8 cellular contexts compared by ENCODE assay signal in genomic region chr17:31313982-31314787, GRCh38. TPM values are rescaled to one million over a fixed set of nuclear protein-coding genes. Genes with fewer than 3 reads are reported as not detected.
A peak's percentile ranks its signal among the peaks of the same experiment; 100 is the strongest.
DNase-seq lines count a peak whose midpoint lies in the region; ATAC-seq and TF ChIP-seq lines count a peak whose summit lies in the region.

Gene EVI2B (minus strand): TSS chr17:31314054. CDS start chr17:31305609, 8,445 bp downstream.

- peaks cover 30 to 55% (median 43%) of the 10 kb centered on the region in 3 donors for H3K4me1 Mint-ChIP-seq in naive B cell
- H3K4me1 Mint-ChIP-seq in endothelial cell (ENCODE audit: unreplicated experiment) = peaks cover 17% of the 10 kb centered on the region

- peaks cover 9% of the 10 kb centered on the region; the same call in 1 of the 2 replicates for H3F3A ChIP-seq in Loucy (ENCODE audit: low read depth)

- no peaks in the 10 kb centered on the region for H3K9me3 Mint-ChIP-seq in naive B cell
- H3K9me3 Mint-ChIP-seq in endothelial cell (ENCODE audit: unreplicated experiment) = no peaks in the 10 kb centered on the region

- peaks cover 77% of the 10 kb centered on the region for H3K4me1 ChIP-seq in Loucy (ENCODE audit: insufficient read depth, low read length, poor library complexity, severe bottlenecking)

- DNase-seq in amniotic epithelial cell (ENCODE audit: low read depth) (peak; percentile 82), naive B cell (peak; percentile 74), H7 (no peak), DMS 273 treated with DMSO at 0.1 percent for 48 hours (lab: John Stamatoyannopoulos, UW) (no peak), endothelial cell (ENCODE audit: low spot score) (no peak)

- no peak within 1 kb of the TSS for H2AFZ ChIP-seq in Loucy (ENCODE audit: low read length)

- peak within 1 kb of the TSS; percentile 92 for H3K4me2 ChIP-seq in Loucy (ENCODE audit: low read depth, low read length, poor library complexity, severe bottlenecking)

- ATAC-seq in GM18502 (IDR thresholded peaks at IDR 0.05; ENCODE audit: poor library complexity, unreplicated experiment) (peak; percentile 31), naive B cell (ENCODE audit: low read depth in 2 of 2) (peak; percentile 44 to 50), HG03565 (IDR thresholded peaks at IDR 0.05; ENCODE audit: unreplicated experiment) (no peak)

- H3K9me3 ChIP-seq in Loucy (ENCODE audit: insufficient read depth, low read depth, low read length) = no peaks in the 10 kb centered on the region

- no peaks in the 10 kb centered on the region for H4K20me1 ChIP-seq in Loucy (ENCODE audit: insufficient read depth, low read length, poor library complexity, severe bottlenecking)

- H3K4me3 Mint-ChIP-seq in naive B cell (peak within 1 kb of the TSS; percentile 72 to 99 (median 94)), endothelial cell (ENCODE audit: unreplicated experiment) (no peak within 1 kb of the TSS)

- H3K36me3 ChIP-seq in Loucy (ENCODE audit: insufficient read depth, low read length) (no peaks in the 10 kb centered on the region), H7 (replicated peaks; ENCODE audit: control insufficient read depth, insufficient read depth, low read length) (no peaks in the 10 kb centered on the region)

- H3K27me3 Mint-ChIP-seq in naive B cell = no peaks in the 10 kb centered on the region
- H3K27me3 Mint-ChIP-seq in endothelial cell (ENCODE audit: unreplicated experiment) = peaks cover 1% of the 10 kb centered on the region

- H3K9ac ChIP-seq in Loucy (ENCODE audit: low read depth, low read length, poor library complexity, severe bottlenecking) = peak within 1 kb of the TSS; percentile 85

- no peaks in the 10 kb centered on the region for H3K27me3 ChIP-seq in Loucy (ENCODE audit: insufficient read depth, low read length, poor library complexity, severe bottlenecking)
- no peaks in the 10 kb centered on the region for H3K27me3 ChIP-seq in H7 (ENCODE audit: control insufficient read depth, insufficient read depth, low read length)

- peak within 1 kb of the TSS; percentile 29 to 97 (median 90) for H3K27ac Mint-ChIP-seq in naive B cell
- no peak within 1 kb of the TSS for H3K27ac Mint-ChIP-seq in endothelial cell (ENCODE audit: unreplicated experiment)

- H3K9me2 ChIP-seq in Loucy (replicated peaks; ENCODE audit: low read depth, low read length) = no peaks in the 10 kb centered on the region

- TF ChIP-seq CTCF in Loucy (conservative IDR thresholded peaks at IDR 0.05; ENCODE audit: low read length) = no peak
- TF ChIP-seq CTCF in endothelial cell (IDR thresholded peaks at IDR 0.05; ENCODE audit: unreplicated experiment) = no peak

- peaks cover 0 to 16% of the 10 kb centered on the region in 2 donors for H3K36me3 Mint-ChIP-seq in naive B cell
- H3K36me3 Mint-ChIP-seq in endothelial cell (ENCODE audit: low read depth, unreplicated experiment) = peaks cover 5% of the 10 kb centered on the region

- peaks cover 82% of the 10 kb centered on the region for H3K79me2 ChIP-seq in Loucy (ENCODE audit: insufficient read depth, low read length)

- H3K4me3 ChIP-seq in Loucy (ENCODE audit: low read length, poor library complexity, severe bottlenecking) = peak within 1 kb of the TSS; percentile 79
- no peak within 1 kb of the TSS for H3K4me3 ChIP-seq in H7 (ENCODE audit: insufficient read depth, low read depth, low read length)

RNA-seq across cellular contexts. Expression of gene EVI2B, which starts in this region (rescaled TPM):
- 100 to 1,000 TPM; 146 to 201 (median 184) TPM for polyA plus RNA-seq in naive B cell (ENCODE audit: low read depth in 6 of 6)
- total RNA-seq in H7 (2014; rRNA removed; shearing (Covaris generic)) = not detected in 2 replicates
- total RNA-seq in endothelial cell (ENCODE audit: unreplicated experiment) = not detected

Comparison
In these comparisons a context has a peak if more than half of its experiments do, and no peak if none do; other contexts are left out.
1. DNase-seq: peak in amniotic epithelial cell (single experiment) and naive B cell (single experiment); none in H7 (single experiment), DMS 273 treated with DMSO at 0.1 percent for 48 hours (single experiment) and endothelial cell (single experiment).